In genomic region chr3:124243253-124243859, GRCh38 we compare ENCODE assay signal across 15 cellular contexts.
"Had no signal": no experiment of that assay in that cellular context is flagged by ENCODE, and none has a peak within 500 bp of the region (broad histone marks: within the 10 kb centered on the region; RNA-seq: fewer than 3 reads in every experiment).

No MANE protein-coding gene starts in this region.

- H3K4me3 ChIP-seq: colonic mucosa, heart right ventricle, thyroid gland had no signal

- DNase-seq: activated CD4-positive, alpha-beta T cell treated with anti-CD3 and anti-CD28 coated beads for 1 hour; activated CD4-positive, alpha-beta T cell treated with anti-CD3 and anti-CD28 coated beads, Interleukin-2, amount 50 U/mL, for 4 hours; activated naive CD4-positive, alpha-beta T cell treated with Interleukin-2 at 50 U/mL for 16 hours; activated naive CD8-positive, alpha-beta T cell treated with anti-CD3 and anti-CD28 coated beads, Interleukin-2, amount 10 ng/mL, durations not matched to agents 7 days and 5 days; amygdala; central memory CD4-positive, alpha-beta T cell; colonic mucosa; endodermal cell; foreskin melanocyte; heart right ventricle; stimulated activated CD4-positive, alpha-beta T cell treated with anti-CD3 and anti-CD28 coated beads, Interleukin-2, amount 100 ng/mL, for 24 hours; stimulated activated naive CD4-positive, alpha-beta T cell treated with Interleukin-2 at 50 U/mL for 16 hours; thyroid gland; WERI-Rb-1 had no signal

- ATAC-seq: activated T-helper 17 cell treated with anti-CD3 and anti-CD28 coated beads, Interleukin-2, amount 50 U/mL, for 72 hours had no signal

- H3K27ac ChIP-seq: colonic mucosa, thyroid gland, WERI-Rb-1 had no signal

- H3K27me3 ChIP-seq: colonic mucosa, heart right ventricle, thyroid gland had no signal

- H3K9me3 ChIP-seq: colonic mucosa, heart right ventricle, thyroid gland had no signal

- H3K36me3 ChIP-seq: colonic mucosa, thyroid gland, WERI-Rb-1 had no signal
